Comparison of ENCODE assay signal across 6 cellular contexts in the genomic region with DNA sequence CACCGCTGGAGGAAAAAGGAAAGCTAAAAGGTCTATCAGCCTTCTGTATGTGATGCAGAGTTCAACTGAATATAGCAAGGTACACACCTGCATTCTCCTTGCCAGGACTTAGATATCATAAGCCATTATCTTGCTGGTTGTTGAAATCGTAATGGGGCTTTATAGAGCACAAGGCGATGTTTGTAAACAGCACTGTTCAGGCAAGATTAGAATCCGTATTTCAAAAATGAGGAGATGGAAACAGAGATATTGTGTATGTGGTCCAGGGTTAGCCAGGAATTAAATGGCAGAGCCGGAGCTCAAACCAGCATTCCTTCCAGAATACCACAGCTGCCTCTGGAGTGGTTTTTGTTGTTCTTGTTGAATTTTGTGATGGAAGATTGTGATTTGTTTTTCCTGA. TPM values are rescaled to one million over a fixed set of nuclear protein-coding genes. Genes with fewer than 3 reads are reported as not detected.
"Had no signal": no experiment of that assay in that cellular context is flagged by ENCODE, and none has a peak within 500 bp of the region (broad histone marks: within the 10 kb centered on the region; RNA-seq: fewer than 3 reads in every experiment).

No MANE protein-coding gene starts in this region.

RNA-seq across cellular contexts. Expression of a gene that starts 42.6 kb away (rescaled TPM):
- total RNA-seq: left cardiac atrium, left ventricle myocardium superior, mononuclear cell, neural crest cell, omental fat pad, tibial nerve had no signal
